Comparison of ENCODE assay signal across 1 cellular context in the genomic region with DNA sequence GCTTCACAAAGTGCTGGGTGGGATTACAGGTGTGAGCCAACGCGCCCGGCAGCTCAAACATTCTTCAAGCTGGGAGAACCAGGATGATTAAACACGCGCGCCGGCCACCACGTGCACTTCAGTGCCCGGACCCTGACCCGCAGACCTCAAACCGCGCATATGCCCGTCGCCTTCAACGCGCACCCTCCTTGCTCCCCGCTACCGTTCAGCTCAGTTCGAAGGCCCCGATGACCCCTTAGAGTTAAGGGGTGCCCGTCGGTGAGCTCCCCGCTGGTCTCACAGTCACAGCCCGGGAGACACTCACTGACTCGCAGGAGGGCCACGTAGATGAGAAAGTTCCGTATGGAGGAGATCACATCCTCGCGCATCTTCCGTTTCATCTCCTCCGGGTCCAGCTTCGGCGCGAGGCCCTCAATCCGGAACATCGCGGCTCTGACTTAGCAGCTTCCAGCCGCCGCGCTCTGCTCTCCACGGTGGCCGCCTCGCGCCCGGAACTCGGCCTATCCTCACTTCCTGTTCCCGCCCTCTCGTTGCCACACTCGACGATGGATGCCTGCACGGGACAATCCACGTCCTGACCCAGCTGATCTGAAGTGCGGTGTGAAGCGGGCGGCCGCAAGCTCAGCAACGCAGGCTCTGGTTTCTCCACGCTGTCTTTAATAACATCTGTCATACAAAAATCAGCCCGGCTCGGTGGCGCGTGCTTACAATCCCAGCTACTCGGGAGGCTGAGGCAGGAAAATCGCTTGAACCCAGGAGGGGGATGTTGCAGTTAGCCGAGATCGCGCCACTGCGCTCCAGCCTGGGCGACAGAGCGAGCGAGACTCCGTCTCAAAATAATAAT.
TF ChIP-seq lines count a peak whose summit lies in the region.

A gene (minus strand): TSS at position 490 of the 844 bp plus-strand sequence. CDS start 65 bp downstream, at position 425.

TF ChIP-seq in HEK293, 187 proteins besides CTCF, POLR2A, EP300 and RAD21 (continued from another document and continues in another):
- TF ChIP-seq, protein P1, sequence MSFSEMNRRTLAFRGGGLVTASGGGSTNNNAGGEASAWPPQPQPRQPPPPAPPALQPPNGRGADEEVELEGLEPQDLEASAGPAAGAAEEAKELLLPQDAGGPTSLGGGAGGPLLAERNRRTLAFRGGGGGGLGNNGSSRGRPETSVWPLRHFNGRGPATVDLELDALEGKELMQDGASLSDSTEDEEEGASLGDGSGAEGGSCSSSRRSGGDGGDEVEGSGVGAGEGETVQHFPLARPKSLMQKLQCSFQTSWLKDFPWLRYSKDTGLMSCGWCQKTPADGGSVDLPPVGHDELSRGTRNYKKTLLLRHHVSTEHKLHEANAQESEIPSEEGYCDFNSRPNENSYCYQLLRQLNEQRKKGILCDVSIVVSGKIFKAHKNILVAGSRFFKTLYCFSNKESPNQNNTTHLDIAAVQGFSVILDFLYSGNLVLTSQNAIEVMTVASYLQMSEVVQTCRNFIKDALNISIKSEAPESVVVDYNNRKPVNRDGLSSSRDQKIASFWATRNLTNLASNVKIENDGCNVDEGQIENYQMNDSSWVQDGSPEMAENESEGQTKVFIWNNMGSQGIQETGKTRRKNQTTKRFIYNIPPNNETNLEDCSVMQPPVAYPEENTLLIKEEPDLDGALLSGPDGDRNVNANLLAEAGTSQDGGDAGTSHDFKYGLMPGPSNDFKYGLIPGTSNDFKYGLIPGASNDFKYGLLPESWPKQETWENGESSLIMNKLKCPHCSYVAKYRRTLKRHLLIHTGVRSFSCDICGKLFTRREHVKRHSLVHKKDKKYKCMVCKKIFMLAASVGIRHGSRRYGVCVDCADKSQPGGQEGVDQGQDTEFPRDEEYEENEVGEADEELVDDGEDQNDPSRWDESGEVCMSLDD (tag by site-specific recombination; IDR thresholded peaks at IDR 0.05): peak; percentile 32; the same call in 1 of the 2 replicates
- no peak for TF ChIP-seq HOXC10 (CRISPR knock-in tag; IDR thresholded peaks at IDR 0.05)
- TF ChIP-seq, protein P2, sequence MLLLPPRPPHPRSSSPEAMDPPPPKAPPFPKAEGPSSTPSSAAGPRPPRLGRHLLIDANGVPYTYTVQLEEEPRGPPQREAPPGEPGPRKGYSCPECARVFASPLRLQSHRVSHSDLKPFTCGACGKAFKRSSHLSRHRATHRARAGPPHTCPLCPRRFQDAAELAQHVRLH (tag by site-specific recombination; IDR thresholded peaks at IDR 0.05): no peak
- TF ChIP-seq ZNF221 (tag by site-specific recombination; IDR thresholded peaks at IDR 0.05; ENCODE audit: borderline replicate concordance): no peak
- TF ChIP-seq GLI4 (tag by site-specific recombination; IDR thresholded peaks at IDR 0.05): no peak
- no peak for TF ChIP-seq RBAK (tag by site-specific recombination; IDR thresholded peaks at IDR 0.05)
- TF ChIP-seq, protein P3, sequence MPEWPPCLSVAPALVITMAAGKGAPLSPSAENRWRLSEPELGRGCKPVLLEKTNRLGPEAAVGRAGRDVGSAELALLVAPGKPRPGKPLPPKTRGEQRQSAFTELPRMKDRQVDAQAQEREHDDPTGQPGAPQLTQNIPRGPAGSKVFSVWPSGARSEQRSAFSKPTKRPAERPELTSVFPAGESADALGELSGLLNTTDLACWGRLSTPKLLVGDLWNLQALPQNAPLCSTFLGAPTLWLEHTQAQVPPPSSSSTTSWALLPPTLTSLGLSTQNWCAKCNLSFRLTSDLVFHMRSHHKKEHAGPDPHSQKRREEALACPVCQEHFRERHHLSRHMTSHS (tag by site-specific recombination; IDR thresholded peaks at IDR 0.05): no peak
- TF ChIP-seq, protein P4, sequence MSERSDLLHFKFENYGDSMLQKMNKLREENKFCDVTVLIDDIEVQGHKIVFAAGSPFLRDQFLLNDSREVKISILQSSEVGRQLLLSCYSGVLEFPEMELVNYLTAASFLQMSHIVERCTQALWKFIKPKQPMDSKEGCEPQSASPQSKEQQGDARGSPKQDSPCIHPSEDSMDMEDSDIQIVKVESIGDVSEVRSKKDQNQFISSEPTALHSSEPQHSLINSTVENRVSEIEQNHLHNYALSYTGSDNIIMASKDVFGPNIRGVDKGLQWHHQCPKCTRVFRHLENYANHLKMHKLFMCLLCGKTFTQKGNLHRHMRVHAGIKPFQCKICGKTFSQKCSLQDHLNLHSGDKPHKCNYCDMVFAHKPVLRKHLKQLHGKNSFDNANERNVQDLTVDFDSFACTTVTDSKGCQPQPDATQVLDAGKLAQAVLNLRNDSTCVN (tag by site-specific recombination; optimal IDR thresholded peaks at IDR 0.05): peak; percentile 83
- TF ChIP-seq ZNF175 (tag by site-specific recombination; IDR thresholded peaks at IDR 0.05): no peak
- TF ChIP-seq, protein P5, sequence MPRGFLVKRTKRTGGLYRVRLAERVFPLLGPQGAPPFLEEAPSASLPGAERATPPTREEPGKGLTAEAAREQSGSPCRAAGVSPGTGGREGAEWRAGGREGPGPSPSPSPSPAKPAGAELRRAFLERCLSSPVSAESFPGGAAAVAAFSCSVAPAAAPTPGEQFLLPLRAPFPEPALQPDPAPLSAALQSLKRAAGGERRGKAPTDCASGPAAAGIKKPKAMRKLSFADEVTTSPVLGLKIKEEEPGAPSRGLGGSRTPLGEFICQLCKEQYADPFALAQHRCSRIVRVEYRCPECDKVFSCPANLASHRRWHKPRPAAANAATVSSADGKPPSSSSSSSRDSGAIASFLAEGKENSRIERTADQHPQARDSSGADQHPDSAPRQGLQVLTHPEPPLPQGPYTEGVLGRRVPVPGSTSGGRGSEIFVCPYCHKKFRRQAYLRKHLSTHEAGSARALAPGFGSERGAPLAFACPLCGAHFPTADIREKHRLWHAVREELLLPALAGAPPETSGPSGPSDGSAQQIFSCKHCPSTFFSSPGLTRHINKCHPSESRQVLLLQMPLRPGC (tag by site-specific recombination; IDR thresholded peaks at IDR 0.05): peak; percentile 33; the same call in 1 of the 2 replicates
- no peak for TF ChIP-seq ZFHX2 (tag by site-specific recombination; conservative IDR thresholded peaks at IDR 0.05)
- TF ChIP-seq OSR2 (tag by site-specific recombination; IDR thresholded peaks at IDR 0.05): no peak
- TF ChIP-seq, protein P6, sequence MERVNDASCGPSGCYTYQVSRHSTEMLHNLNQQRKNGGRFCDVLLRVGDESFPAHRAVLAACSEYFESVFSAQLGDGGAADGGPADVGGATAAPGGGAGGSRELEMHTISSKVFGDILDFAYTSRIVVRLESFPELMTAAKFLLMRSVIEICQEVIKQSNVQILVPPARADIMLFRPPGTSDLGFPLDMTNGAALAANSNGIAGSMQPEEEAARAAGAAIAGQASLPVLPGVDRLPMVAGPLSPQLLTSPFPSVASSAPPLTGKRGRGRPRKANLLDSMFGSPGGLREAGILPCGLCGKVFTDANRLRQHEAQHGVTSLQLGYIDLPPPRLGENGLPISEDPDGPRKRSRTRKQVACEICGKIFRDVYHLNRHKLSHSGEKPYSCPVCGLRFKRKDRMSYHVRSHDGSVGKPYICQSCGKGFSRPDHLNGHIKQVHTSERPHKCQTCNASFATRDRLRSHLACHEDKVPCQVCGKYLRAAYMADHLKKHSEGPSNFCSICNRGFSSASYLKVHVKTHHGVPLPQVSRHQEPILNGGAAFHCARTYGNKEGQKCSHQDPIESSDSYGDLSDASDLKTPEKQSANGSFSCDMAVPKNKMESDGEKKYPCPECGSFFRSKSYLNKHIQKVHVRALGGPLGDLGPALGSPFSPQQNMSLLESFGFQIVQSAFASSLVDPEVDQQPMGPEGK (tag by site-specific recombination; IDR thresholded peaks at IDR 0.05): no peak
- TF ChIP-seq, protein P7, sequence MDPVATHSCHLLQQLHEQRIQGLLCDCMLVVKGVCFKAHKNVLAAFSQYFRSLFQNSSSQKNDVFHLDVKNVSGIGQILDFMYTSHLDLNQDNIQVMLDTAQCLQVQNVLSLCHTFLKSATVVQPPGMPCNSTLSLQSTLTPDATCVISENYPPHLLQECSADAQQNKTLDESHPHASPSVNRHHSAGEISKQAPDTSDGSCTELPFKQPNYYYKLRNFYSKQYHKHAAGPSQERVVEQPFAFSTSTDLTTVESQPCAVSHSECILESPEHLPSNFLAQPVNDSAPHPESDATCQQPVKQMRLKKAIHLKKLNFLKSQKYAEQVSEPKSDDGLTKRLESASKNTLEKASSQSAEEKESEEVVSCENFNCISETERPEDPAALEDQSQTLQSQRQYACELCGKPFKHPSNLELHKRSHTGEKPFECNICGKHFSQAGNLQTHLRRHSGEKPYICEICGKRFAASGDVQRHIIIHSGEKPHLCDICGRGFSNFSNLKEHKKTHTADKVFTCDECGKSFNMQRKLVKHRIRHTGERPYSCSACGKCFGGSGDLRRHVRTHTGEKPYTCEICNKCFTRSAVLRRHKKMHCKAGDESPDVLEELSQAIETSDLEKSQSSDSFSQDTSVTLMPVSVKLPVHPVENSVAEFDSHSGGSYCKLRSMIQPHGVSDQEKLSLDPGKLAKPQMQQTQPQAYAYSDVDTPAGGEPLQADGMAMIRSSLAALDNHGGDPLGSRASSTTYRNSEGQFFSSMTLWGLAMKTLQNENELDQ (tag by site-specific recombination; IDR thresholded peaks at IDR 0.05; ENCODE audit: low read depth): no peak
- TF ChIP-seq, protein P8, sequence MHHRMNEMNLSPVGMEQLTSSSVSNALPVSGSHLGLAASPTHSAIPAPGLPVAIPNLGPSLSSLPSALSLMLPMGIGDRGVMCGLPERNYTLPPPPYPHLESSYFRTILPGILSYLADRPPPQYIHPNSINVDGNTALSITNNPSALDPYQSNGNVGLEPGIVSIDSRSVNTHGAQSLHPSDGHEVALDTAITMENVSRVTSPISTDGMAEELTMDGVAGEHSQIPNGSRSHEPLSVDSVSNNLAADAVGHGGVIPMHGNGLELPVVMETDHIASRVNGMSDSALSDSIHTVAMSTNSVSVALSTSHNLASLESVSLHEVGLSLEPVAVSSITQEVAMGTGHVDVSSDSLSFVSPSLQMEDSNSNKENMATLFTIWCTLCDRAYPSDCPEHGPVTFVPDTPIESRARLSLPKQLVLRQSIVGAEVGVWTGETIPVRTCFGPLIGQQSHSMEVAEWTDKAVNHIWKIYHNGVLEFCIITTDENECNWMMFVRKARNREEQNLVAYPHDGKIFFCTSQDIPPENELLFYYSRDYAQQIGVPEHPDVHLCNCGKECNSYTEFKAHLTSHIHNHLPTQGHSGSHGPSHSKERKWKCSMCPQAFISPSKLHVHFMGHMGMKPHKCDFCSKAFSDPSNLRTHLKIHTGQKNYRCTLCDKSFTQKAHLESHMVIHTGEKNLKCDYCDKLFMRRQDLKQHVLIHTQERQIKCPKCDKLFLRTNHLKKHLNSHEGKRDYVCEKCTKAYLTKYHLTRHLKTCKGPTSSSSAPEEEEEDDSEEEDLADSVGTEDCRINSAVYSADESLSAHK (tag by site-specific recombination; IDR thresholded peaks at IDR 0.05): no peak
- no peak for TF ChIP-seq GLI2 (tag by site-specific recombination; IDR thresholded peaks at IDR 0.05; ENCODE audit: borderline replicate concordance, low read depth)
- TF ChIP-seq ZNF707 (tag by site-specific recombination; IDR thresholded peaks at IDR 0.05): no peak
- peak; percentile 43; the same call in 1 of the 2 replicates for TF ChIP-seq GLIS1 (tag by site-specific recombination; IDR thresholded peaks at IDR 0.05)
- TF ChIP-seq ZNF391 (tag by site-specific recombination; IDR thresholded peaks at IDR 0.05; ENCODE audit: borderline replicate concordance, low read depth): no peak
- no peak for TF ChIP-seq ZSCAN23 (tag by site-specific recombination; IDR thresholded peaks at IDR 0.05)
- no peak for TF ChIP-seq HOXA7 (CRISPR knock-in tag; IDR thresholded peaks at IDR 0.05; ENCODE audit: borderline replicate concordance)
- TF ChIP-seq YY2 (tag by site-specific recombination; IDR thresholded peaks at IDR 0.05): no peak
- TF ChIP-seq ZNF24 (tag by site-specific recombination; IDR thresholded peaks at IDR 0.05): no peak; the same call in 1 of the 2 replicates
- TF ChIP-seq, protein P9, sequence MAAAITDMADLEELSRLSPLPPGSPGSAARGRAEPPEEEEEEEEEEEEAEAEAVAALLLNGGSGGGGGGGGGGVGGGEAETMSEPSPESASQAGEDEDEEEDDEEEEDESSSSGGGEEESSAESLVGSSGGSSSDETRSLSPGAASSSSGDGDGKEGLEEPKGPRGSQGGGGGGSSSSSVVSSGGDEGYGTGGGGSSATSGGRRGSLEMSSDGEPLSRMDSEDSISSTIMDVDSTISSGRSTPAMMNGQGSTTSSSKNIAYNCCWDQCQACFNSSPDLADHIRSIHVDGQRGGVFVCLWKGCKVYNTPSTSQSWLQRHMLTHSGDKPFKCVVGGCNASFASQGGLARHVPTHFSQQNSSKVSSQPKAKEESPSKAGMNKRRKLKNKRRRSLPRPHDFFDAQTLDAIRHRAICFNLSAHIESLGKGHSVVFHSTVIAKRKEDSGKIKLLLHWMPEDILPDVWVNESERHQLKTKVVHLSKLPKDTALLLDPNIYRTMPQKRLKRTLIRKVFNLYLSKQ (tag by site-specific recombination; IDR thresholded peaks at IDR 0.05; ENCODE audit: borderline replicate concordance): no peak
- TF ChIP-seq ZNF544 (tag by site-specific recombination; IDR thresholded peaks at IDR 0.05): no peak
- TF ChIP-seq, protein P10, sequence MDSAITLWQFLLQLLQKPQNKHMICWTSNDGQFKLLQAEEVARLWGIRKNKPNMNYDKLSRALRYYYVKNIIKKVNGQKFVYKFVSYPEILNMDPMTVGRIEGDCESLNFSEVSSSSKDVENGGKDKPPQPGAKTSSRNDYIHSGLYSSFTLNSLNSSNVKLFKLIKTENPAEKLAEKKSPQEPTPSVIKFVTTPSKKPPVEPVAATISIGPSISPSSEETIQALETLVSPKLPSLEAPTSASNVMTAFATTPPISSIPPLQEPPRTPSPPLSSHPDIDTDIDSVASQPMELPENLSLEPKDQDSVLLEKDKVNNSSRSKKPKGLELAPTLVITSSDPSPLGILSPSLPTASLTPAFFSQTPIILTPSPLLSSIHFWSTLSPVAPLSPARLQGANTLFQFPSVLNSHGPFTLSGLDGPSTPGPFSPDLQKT (IDR thresholded peaks at IDR 0.05; ENCODE audit: borderline replicate concordance, low read depth, low read length): no peak
- no peak for TF ChIP-seq ZNF510 (tag by site-specific recombination; IDR thresholded peaks at IDR 0.05; ENCODE audit: insufficient replicate concordance)
- TF ChIP-seq REPIN1 (tag by site-specific recombination; IDR thresholded peaks at IDR 0.05; ENCODE audit: low read depth): peak; percentile 91; the same call in 1 of the 2 replicates
- TF ChIP-seq KLF9 (tag by site-specific recombination; IDR thresholded peaks at IDR 0.05; ENCODE audit: low read depth): peak; percentile 27; the same call in 1 of the 2 replicates
- no peak for TF ChIP-seq ZNF202 (tag by site-specific recombination; IDR thresholded peaks at IDR 0.05; ENCODE audit: borderline replicate concordance)
- no peak for TF ChIP-seq WT1 (tag by site-specific recombination; IDR thresholded peaks at IDR 0.05)
